13 cellular contexts compared by ENCODE assay signal in genomic region chr17:18477367-18477766, GRCh38. TPM values are rescaled to one million over a fixed set of nuclear protein-coding genes. Genes with fewer than 3 reads are reported as not detected.
DNase-seq lines count a peak whose midpoint lies in the region; ATAC-seq, FAIRE-seq and TF ChIP-seq lines count a peak whose summit lies in the region.
"Not testable (repeated sequence)": the region's sequence is repeated elsewhere in the genome, so short reads cannot be mapped to it uniquely, and the experiment has no call there.
"Had no signal": no experiment of that assay in that cellular context is flagged by ENCODE, and none has a peak within 500 bp of the region (broad histone marks: within the 10 kb centered on the region; RNA-seq: fewer than 3 reads in every experiment).

No MANE protein-coding gene starts in this region.

- H4K20me1 ChIP-seq in OCI-LY3 (ENCODE audit: insufficient read depth, low read length); keratinocyte (ENCODE audit: control insufficient read depth, extremely low read depth, insufficient read depth, low read length): not testable (repeated sequence)

- not testable (repeated sequence) for H3K9me3 Mint-ChIP-seq in natural killer cell

- not testable (repeated sequence) for H2AFZ ChIP-seq in OCI-LY3 (ENCODE audit: low read depth, low read length); keratinocyte (ENCODE audit: control insufficient read depth, low read length)

- not testable (repeated sequence) for H3K4me3 ChIP-seq in OCI-LY3 (ENCODE audit: low read length); bronchial epithelial cell (ENCODE audit: low read depth, low read length); keratinocyte (ENCODE audit: control insufficient read depth in 2 of 3, extremely low read depth in 1 of 3, insufficient read depth in 2 of 3, low read depth in 1 of 3, low read length in 3 of 3)

- not testable (repeated sequence) for ATAC-seq in natural killer cell

- dilution Hi-C loops in keratinocyte (cut with MboI; ENCODE audit: extremely low pct_ligation_motif_present, low sequenced_read_pairs), result not testable (repeated sequence)

- intact Hi-C loops in natural killer cell (cut with micrococcal nuclease), result not testable (repeated sequence)

- not testable (repeated sequence) for TF ChIP-seq POLR2A in GM12892 (IDR thresholded peaks at IDR 0.05; ENCODE audit: low read depth, low read length)

- not testable (repeated sequence) for H3K27me3 Mint-ChIP-seq in natural killer cell (ENCODE audit: low read depth in 2 of 2)

- not testable (repeated sequence) for H3K36me3 Mint-ChIP-seq in natural killer cell

- H3K27ac ChIP-seq in OCI-LY3 (ENCODE audit: low read length); keratinocyte (ENCODE audit: control insufficient read depth, insufficient read depth, low read length): not testable (repeated sequence)

- TF ChIP-seq CTCF in OCI-LY3 (IDR thresholded peaks at IDR 0.05; ENCODE audit: low read depth, low read length); bronchial epithelial cell (IDR thresholded peaks at IDR 0.05; ENCODE audit: insufficient read depth, low read length, severe bottlenecking); keratinocyte (optimal IDR thresholded peaks at IDR 0.05 in 1 of 3, IDR thresholded peaks at IDR 0.05 in 1 of 3, conservative IDR thresholded peaks at IDR 0.05 in 1 of 3; ENCODE audit: extremely low read depth in 1 of 3, insufficient read depth in 2 of 3, low read length in 3 of 3); natural killer cell (IDR thresholded peaks at IDR 0.05): not testable (repeated sequence)

- DNase-seq in GM12892 (ENCODE audit: insufficient read length); GM19239 (ENCODE audit: insufficient read length, low spot score); bronchial epithelial cell (ENCODE audit: low read depth); keratinocyte (ENCODE audit: low read depth, low spot score); natural killer cell; urothelium cell line (ENCODE audit: low spot score): not testable (repeated sequence)

- peak overlapping the region; percentile 40; the same call in 1 of the 2 replicates for H3K4me2 ChIP-seq in OCI-LY3 (ENCODE audit: low read length)
- H3K4me2 ChIP-seq in keratinocyte (ENCODE audit: control insufficient read depth, extremely low read depth, insufficient read depth, low read depth, low read length), result not testable (repeated sequence)

- peak; percentile 27 for FAIRE-seq in GM12892 (lab: Jason Lieb, UNC)
- peak; percentile 86 for FAIRE-seq in GM19239 (lab: Jason Lieb, UNC)
- FAIRE-seq in bronchial epithelial cell (lab: Jason Lieb, UNC), result peak; percentile 7
- FAIRE-seq in keratinocyte (lab: Jason Lieb, UNC), result peak; percentile 69
- peak; percentile 74 for FAIRE-seq in urothelium cell line (lab: Jason Lieb, UNC)

- H3K9me3 ChIP-seq in OCI-LY3 (ENCODE audit: insufficient read depth, low read length); keratinocyte (ENCODE audit: control insufficient read depth, low read depth, low read length): not testable (repeated sequence)

- H3K27ac Mint-ChIP-seq in natural killer cell, result peak overlapping the region; percentile 97

- not testable (repeated sequence) for H3K9me1 ChIP-seq in keratinocyte (ENCODE audit: control insufficient read depth, extremely low read depth, insufficient read depth, low read length)

- H3K9ac ChIP-seq in OCI-LY3 (ENCODE audit: low read length); keratinocyte (ENCODE audit: control insufficient read depth, extremely low read depth, insufficient read depth, low read length): not testable (repeated sequence)

- peaks cover 21% of the 10 kb centered on the region for H3K4me1 ChIP-seq in OCI-LY3 (ENCODE audit: low read length)
- not testable (repeated sequence) for H3K4me1 ChIP-seq in keratinocyte (ENCODE audit: control insufficient read depth, extremely low read depth, insufficient read depth, low read length)

- H3K36me3 ChIP-seq in OCI-LY3 (replicated peaks; ENCODE audit: low read depth, low read length); bronchial epithelial cell (ENCODE audit: control insufficient read depth, insufficient read depth, low read length); keratinocyte (ENCODE audit: control insufficient read depth in 2 of 2, extremely low read depth in 1 of 2, insufficient read depth in 2 of 2, low read length in 2 of 2): not testable (repeated sequence)

- H3K27me3 ChIP-seq in OCI-LY3 (ENCODE audit: low read depth, low read length); bronchial epithelial cell (ENCODE audit: control insufficient read depth, insufficient read depth, low read length); keratinocyte (ENCODE audit: control insufficient read depth, extremely low read depth, insufficient read depth, low read length): not testable (repeated sequence)

- H3K4me3 Mint-ChIP-seq in natural killer cell, result peak overlapping the region; percentile 99

- H3K4me1 Mint-ChIP-seq in natural killer cell, result peaks cover 17 to 23% of the 10 kb centered on the region in 2 donors

- not testable (repeated sequence) for H3K79me2 ChIP-seq in OCI-LY3 (ENCODE audit: low read length); keratinocyte (ENCODE audit: control insufficient read depth, insufficient read depth, low read length)

RNA-seq across cellular contexts. Expression of gene LGALS9C, which starts 0.8 kb away (rescaled TPM):
- 3.1 TPM for polyA plus RNA-seq in GM12892 (2012; ENCODE audit: missing spikeins)
- total RNA-seq in bronchial epithelial cell (0.38 TPM in 1 of 2 replicates, not detected in the other), natural killer cell (100 to 1,000 TPM in 1 of 3 donors, 10 to 100 TPM in 2; 42.1 to 118 (median 56.8) TPM)
- 1.7 to 6.8 TPM (median 5.7 TPM) in 3 replicates for polyA plus RNA-seq in keratinocyte
- 3.6 TPM for polyA plus RNA-seq in keratinocyte (2011; ENCODE audit: low read depth)
- 1.1 and 1.2 TPM in 2 replicates for polyA plus RNA-seq in keratinocyte (2011; cell fraction: cytosol; rRNA removed)
- polyA plus RNA-seq in keratinocyte (2011; cell fraction: nucleus; rRNA removed), result 16.6 and 22.7 TPM in 2 replicates
- 2.0 and 2.7 TPM in 2 replicates for polyA plus RNA-seq in keratinocyte (2012; ENCODE audit: low replicate concordance)
- 1.5 to 20.1 TPM (median 12.7 TPM) in 3 replicates for polyA minus RNA-seq in keratinocyte
- not detected for polyA minus RNA-seq in keratinocyte (2011; cell fraction: cytosol; rRNA and poly(A)+ RNA removed)
- polyA minus RNA-seq in keratinocyte (2011; cell fraction: nucleus; rRNA and poly(A)+ RNA removed), result 5.8 and 11.9 TPM in 2 replicates
- total RNA-seq: CD4-positive, alpha-beta T cell; CD8-positive, alpha-beta memory T cell; GM23248; H1; H7 had no signal
- polyA plus RNA-seq: A549; CD8-positive, alpha-beta memory T cell; GM23248 had no signal

Comparison
In these comparisons a context has a peak if more than half of its experiments do, and no peak if none do; other contexts are left out.
1. RNA of gene LGALS9C, which starts 0.8 kb away (total RNA-seq): 42.1 to 118 TPM in natural killer cell; 0.38 TPM in bronchial epithelial cell; every median in the first group is over 10 times any median in the second.